In the genomic region with DNA sequence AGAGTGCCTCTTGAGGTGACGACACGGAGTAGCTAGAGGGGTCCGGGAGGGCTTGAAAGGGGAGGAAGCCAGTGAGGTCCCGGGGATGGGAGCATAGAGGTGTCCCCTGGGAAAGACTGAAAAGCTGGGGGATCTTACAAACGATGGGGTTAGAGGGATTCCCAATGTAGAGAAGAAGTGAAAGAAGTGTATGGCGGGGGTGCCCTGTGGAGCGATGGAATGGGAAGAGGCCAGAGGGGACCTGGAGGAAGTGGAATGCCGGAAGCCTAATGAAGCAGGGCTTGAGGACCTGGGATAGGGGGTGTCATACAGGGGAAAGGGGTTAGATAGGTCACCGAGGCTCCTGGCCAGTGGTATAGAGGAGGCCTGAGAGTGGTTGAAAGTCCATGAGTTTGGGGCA, we compare ENCODE assay signal across 8 cellular contexts. TPM values are rescaled to one million over a fixed set of nuclear protein-coding genes. Genes with fewer than 3 reads are reported as not detected.
DNase-seq lines count a peak whose midpoint lies in the region; ATAC-seq, FAIRE-seq and TF ChIP-seq lines count a peak whose summit lies in the region.

No MANE protein-coding gene starts in this region.

- ATAC-seq in HG02973 (IDR thresholded peaks at IDR 0.05; ENCODE audit: unreplicated experiment): no peak

- H4K20me1 ChIP-seq in astrocyte (ENCODE audit: insufficient read depth, low read length): peaks cover 46% of the 10 kb centered on the region

- H2AFZ ChIP-seq in astrocyte (ENCODE audit: low read depth, low read length): peak overlapping the region; percentile 89

- TF ChIP-seq CTCF in astrocyte (IDR thresholded peaks at IDR 0.05; ENCODE audit: insufficient read depth, low read depth, low read length) (no peak), liver (IDR thresholded peaks at IDR 0.05; ENCODE audit: low read depth, low read length, missing input control) (no peak), type B pancreatic cell (conservative IDR thresholded peaks at IDR 0.05) (no peak)

- WGBS in liver: under 1% methylated on average over 9 of the region's 9 CpGs

- H3K79me2 ChIP-seq in astrocyte (ENCODE audit: insufficient read depth, low read length): peaks cover 51% of the 10 kb centered on the region

- H3K4me3 Mint-ChIP-seq in activated naive CD4-positive, alpha-beta T cell treated with anti-CD3 and anti-CD28 coated beads, Interleukin-2, amount 50 U/mL, for 24 hours: peak overlapping the region; percentile 93
- H3K4me3 Mint-ChIP-seq in astrocyte (ENCODE audit: unreplicated experiment) (peak overlapping the region; percentile 98), type B pancreatic cell (peak overlapping the region; percentile 92)

- no peak for TF ChIP-seq RAD21 in liver (IDR thresholded peaks at IDR 0.05)

- H3K4me1 Mint-ChIP-seq in activated naive CD4-positive, alpha-beta T cell treated with anti-CD3 and anti-CD28 coated beads, Interleukin-2, amount 50 U/mL, for 24 hours: peaks cover 34% of the 10 kb centered on the region
- H3K4me1 Mint-ChIP-seq in astrocyte (ENCODE audit: low read depth, unreplicated experiment) (peaks cover 20% of the 10 kb centered on the region), type B pancreatic cell (ENCODE audit: unreplicated experiment) (peaks cover 26% of the 10 kb centered on the region)

- H3K27ac ChIP-seq in astrocyte (ENCODE audit: low read depth, low read length) (peak overlapping the region; percentile 64), liver (ENCODE audit: low read depth in 1 of 2, low read length in 2 of 2) (peak overlapping the region; percentile 73 to 74)

- peak overlapping the region; percentile 93 for H3K9ac ChIP-seq in astrocyte (ENCODE audit: low read length)
- H3K9ac ChIP-seq in liver (ENCODE audit: low read depth in 1 of 2, low read length in 2 of 2): peak overlapping the region; percentile 62 to 95

- H3K27me3 Mint-ChIP-seq in activated naive CD4-positive, alpha-beta T cell treated with anti-CD3 and anti-CD28 coated beads, Interleukin-2, amount 50 U/mL, for 24 hours: no peaks in the 10 kb centered on the region
- H3K27me3 Mint-ChIP-seq in astrocyte (ENCODE audit: low read depth, unreplicated experiment) (no peaks in the 10 kb centered on the region), type B pancreatic cell (no peaks in the 10 kb centered on the region)

- peak overlapping the region; percentile 86 for H3K4me3 ChIP-seq in astrocyte (ENCODE audit: insufficient read depth, low read depth, low read length)
- peak overlapping the region; percentile 81 to 96 (median 88) for H3K4me3 ChIP-seq in liver (ENCODE audit: low read depth in 1 of 3, low read length in 3 of 3)

- peak overlapping the region; percentile 100 for H3K4me2 ChIP-seq in astrocyte (ENCODE audit: low read length)

- no peaks in the 10 kb centered on the region for H3K27me3 ChIP-seq in astrocyte (ENCODE audit: insufficient read depth, low read length)
- H3K27me3 ChIP-seq in liver (ENCODE audit: control insufficient read depth in 4 of 4, insufficient read depth in 4 of 4, low read length in 3 of 4): no peaks in the 10 kb centered on the region

- H3K9me3 ChIP-seq in astrocyte (ENCODE audit: insufficient read depth, low read depth, low read length): no peaks in the 10 kb centered on the region
- H3K9me3 ChIP-seq in liver (ENCODE audit: control insufficient read depth in 4 of 4, low read length in 3 of 4): no peaks in the 10 kb centered on the region

- no peaks in the 10 kb centered on the region for H3K36me3 Mint-ChIP-seq in activated naive CD4-positive, alpha-beta T cell treated with anti-CD3 and anti-CD28 coated beads, Interleukin-2, amount 50 U/mL, for 24 hours
- peaks cover 1% of the 10 kb centered on the region for H3K36me3 Mint-ChIP-seq in astrocyte (ENCODE audit: low read depth, unreplicated experiment)
- H3K36me3 Mint-ChIP-seq in type B pancreatic cell: peaks cover 5% of the 10 kb centered on the region

- H3K9me3 Mint-ChIP-seq in activated naive CD4-positive, alpha-beta T cell treated with anti-CD3 and anti-CD28 coated beads, Interleukin-2, amount 50 U/mL, for 24 hours: no peaks in the 10 kb centered on the region
- H3K9me3 Mint-ChIP-seq in astrocyte (ENCODE audit: unreplicated experiment): peaks cover 2% of the 10 kb centered on the region
- no peaks in the 10 kb centered on the region for H3K9me3 Mint-ChIP-seq in type B pancreatic cell

- H3K27ac Mint-ChIP-seq in activated naive CD4-positive, alpha-beta T cell treated with anti-CD3 and anti-CD28 coated beads, Interleukin-2, amount 50 U/mL, for 24 hours: peak overlapping the region; percentile 76
- H3K27ac Mint-ChIP-seq in astrocyte (ENCODE audit: unreplicated experiment) (peak overlapping the region; percentile 92), type B pancreatic cell (peak overlapping the region; percentile 70)

- FAIRE-seq in astrocyte (lab: Jason Lieb, UNC): no peak

- H3K36me3 ChIP-seq in astrocyte (ENCODE audit: insufficient read depth, low read length) (peaks cover 3% of the 10 kb centered on the region), liver (ENCODE audit: control insufficient read depth in 4 of 4, insufficient read depth in 3 of 4, low read depth in 1 of 4, low read length in 3 of 4) (no peaks in the 10 kb centered on the region)

- H3K4me1 ChIP-seq in astrocyte (ENCODE audit: insufficient read depth, low read length) (peaks cover 21% of the 10 kb centered on the region), liver (ENCODE audit: control insufficient read depth in 4 of 4, insufficient read depth in 4 of 4, low read length in 3 of 4) (peaks cover 2 to 28% (median 22%) of the 10 kb centered on the region in 4 donors)

- DNase-seq in activated naive CD4-positive, alpha-beta T cell (lab: John Stamatoyannopoulos, UW): no peak
- DNase-seq in astrocyte (ENCODE audit: low read depth) (no peak), type B pancreatic cell (ENCODE audit: extremely low spot score, unreplicated experiment) (no peak), HPDE6-E6E7 (ENCODE audit: extremely low spot score) (no peak), Ammon's horn (ENCODE audit: low spot score) (no peak)

TF ChIP-seq in liver, 16 proteins besides CTCF, POLR2A, EP300 and RAD21 (continues in another document):
- no peak for TF ChIP-seq YY1 (IDR thresholded peaks at IDR 0.05)
- TF ChIP-seq, protein P1, sequence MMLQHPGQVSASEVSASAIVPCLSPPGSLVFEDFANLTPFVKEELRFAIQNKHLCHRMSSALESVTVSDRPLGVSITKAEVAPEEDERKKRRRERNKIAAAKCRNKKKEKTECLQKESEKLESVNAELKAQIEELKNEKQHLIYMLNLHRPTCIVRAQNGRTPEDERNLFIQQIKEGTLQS (IDR thresholded peaks at IDR 0.05): no peak
- no peak for TF ChIP-seq SP1 (IDR thresholded peaks at IDR 0.05)
- no peak for TF ChIP-seq HNF4A (conservative IDR thresholded peaks at IDR 0.05)
- TF ChIP-seq, protein P2, sequence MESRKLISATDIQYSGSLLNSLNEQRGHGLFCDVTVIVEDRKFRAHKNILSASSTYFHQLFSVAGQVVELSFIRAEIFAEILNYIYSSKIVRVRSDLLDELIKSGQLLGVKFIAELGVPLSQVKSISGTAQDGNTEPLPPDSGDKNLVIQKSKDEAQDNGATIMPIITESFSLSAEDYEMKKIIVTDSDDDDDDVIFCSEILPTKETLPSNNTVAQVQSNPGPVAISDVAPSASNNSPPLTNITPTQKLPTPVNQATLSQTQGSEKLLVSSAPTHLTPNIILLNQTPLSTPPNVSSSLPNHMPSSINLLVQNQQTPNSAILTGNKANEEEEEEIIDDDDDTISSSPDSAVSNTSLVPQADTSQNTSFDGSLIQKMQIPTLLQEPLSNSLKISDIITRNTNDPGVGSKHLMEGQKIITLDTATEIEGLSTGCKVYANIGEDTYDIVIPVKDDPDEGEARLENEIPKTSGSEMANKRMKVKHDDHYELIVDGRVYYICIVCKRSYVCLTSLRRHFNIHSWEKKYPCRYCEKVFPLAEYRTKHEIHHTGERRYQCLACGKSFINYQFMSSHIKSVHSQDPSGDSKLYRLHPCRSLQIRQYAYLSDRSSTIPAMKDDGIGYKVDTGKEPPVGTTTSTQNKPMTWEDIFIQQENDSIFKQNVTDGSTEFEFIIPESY (IDR thresholded peaks at IDR 0.05): no peak
- TF ChIP-seq, protein P3, sequence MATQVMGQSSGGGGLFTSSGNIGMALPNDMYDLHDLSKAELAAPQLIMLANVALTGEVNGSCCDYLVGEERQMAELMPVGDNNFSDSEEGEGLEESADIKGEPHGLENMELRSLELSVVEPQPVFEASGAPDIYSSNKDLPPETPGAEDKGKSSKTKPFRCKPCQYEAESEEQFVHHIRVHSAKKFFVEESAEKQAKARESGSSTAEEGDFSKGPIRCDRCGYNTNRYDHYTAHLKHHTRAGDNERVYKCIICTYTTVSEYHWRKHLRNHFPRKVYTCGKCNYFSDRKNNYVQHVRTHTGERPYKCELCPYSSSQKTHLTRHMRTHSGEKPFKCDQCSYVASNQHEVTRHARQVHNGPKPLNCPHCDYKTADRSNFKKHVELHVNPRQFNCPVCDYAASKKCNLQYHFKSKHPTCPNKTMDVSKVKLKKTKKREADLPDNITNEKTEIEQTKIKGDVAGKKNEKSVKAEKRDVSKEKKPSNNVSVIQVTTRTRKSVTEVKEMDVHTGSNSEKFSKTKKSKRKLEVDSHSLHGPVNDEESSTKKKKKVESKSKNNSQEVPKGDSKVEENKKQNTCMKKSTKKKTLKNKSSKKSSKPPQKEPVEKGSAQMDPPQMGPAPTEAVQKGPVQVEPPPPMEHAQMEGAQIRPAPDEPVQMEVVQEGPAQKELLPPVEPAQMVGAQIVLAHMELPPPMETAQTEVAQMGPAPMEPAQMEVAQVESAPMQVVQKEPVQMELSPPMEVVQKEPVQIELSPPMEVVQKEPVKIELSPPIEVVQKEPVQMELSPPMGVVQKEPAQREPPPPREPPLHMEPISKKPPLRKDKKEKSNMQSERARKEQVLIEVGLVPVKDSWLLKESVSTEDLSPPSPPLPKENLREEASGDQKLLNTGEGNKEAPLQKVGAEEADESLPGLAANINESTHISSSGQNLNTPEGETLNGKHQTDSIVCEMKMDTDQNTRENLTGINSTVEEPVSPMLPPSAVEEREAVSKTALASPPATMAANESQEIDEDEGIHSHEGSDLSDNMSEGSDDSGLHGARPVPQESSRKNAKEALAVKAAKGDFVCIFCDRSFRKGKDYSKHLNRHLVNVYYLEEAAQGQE (IDR thresholded peaks at IDR 0.05): no peak
- TF ChIP-seq FOXA2 (IDR thresholded peaks at IDR 0.05): no peak

RNA-seq across cellular contexts. Expression of a gene that starts 0.6 kb away (rescaled TPM):
- total RNA-seq in astrocyte (163 and 168 TPM in 2 replicates), liver (100 to 1,000 TPM in 1 of 2 donors, 10 to 100 TPM in 1; 58.0 to 123 TPM), type B pancreatic cell (ENCODE audit: low replicate concordance) (75.2 and 82.9 TPM in 2 replicates)
- 10 to 100 TPM; 20.1 to 57.0 TPM for polyA plus RNA-seq in liver

RNA-seq across cellular contexts. Expression of a gene that starts 4.3 kb away (rescaled TPM):
- total RNA-seq in astrocyte (not detected in 2 replicates), liver (under 1 TPM; 0.08 to 0.61 TPM), type B pancreatic cell (ENCODE audit: low replicate concordance) (not detected in 2 replicates)
- polyA plus RNA-seq in liver: under 1 TPM in 1 of 2 donors, not detected in 1; 0.07 TPM

RNA-seq across cellular contexts. Expression of a gene that starts 45.7 kb away (rescaled TPM):
- total RNA-seq in astrocyte (8.9 and 9.8 TPM in 2 replicates), liver (10 to 100 TPM in 1 of 2 donors, 1 to 10 TPM in 1; 3.8 to 12.5 TPM), type B pancreatic cell (ENCODE audit: low replicate concordance) (26.8 and 29.3 TPM in 2 replicates)
- polyA plus RNA-seq in liver: 1 to 10 TPM; 6.4 to 7.6 TPM

RNA-seq across cellular contexts. Expression of a gene that starts 50.7 kb away (rescaled TPM):
- total RNA-seq in astrocyte (61.3 and 72.2 TPM in 2 replicates), liver (10 to 100 TPM in 1 of 2 donors, 1 to 10 TPM in 1; 7.6 to 24.1 TPM), type B pancreatic cell (ENCODE audit: low replicate concordance) (88.5 and 88.9 TPM in 2 replicates)
- 10 to 100 TPM in 1 of 2 donors, 1 to 10 TPM in 1; 4.7 to 11.5 TPM for polyA plus RNA-seq in liver
